Comparison of ENCODE assay signal across 9 cellular contexts in genomic region chr18:22710628-22711380, GRCh38.
DNase-seq lines count a peak whose midpoint lies in the region; ATAC-seq and TF ChIP-seq lines count a peak whose summit lies in the region.
"Had no signal": no experiment of that assay in that cellular context is flagged by ENCODE, and none has a peak within 500 bp of the region (broad histone marks: within the 10 kb centered on the region; RNA-seq: fewer than 3 reads in every experiment).

No MANE protein-coding gene starts in this region.

- H3F3A ChIP-seq in MM.1S (ENCODE audit: insufficient read depth, low read length) = no peaks in the 10 kb centered on the region

- TF ChIP-seq CTCF in IMR-90 (conservative IDR thresholded peaks at IDR 0.05; ENCODE audit: low read depth, low read length) = no peak
- no peak for TF ChIP-seq CTCF in endothelial cell (IDR thresholded peaks at IDR 0.05; ENCODE audit: unreplicated experiment)
- no peak for TF ChIP-seq CTCF in tibial nerve (IDR thresholded peaks at IDR 0.05)
- TF ChIP-seq CTCF in MM.1S (IDR thresholded peaks at IDR 0.05; ENCODE audit: low read length) = no peak

- H3K4me3 ChIP-seq in IMR-90 (ENCODE audit: insufficient read depth, low read depth, low read length) (peak overlapping the region; percentile 44), mesenchymal stem cell (ENCODE audit: insufficient read depth in 1 of 2, low read depth in 1 of 2, low read length in 2 of 2) (peak overlapping the region; percentile 30 to 74), tibial nerve (peak overlapping the region in 3 of 4 donors; percentile 9 to 40 (median 29)), MM.1S (ENCODE audit: low read length) (no peak overlapping the region)

- peak overlapping the region; percentile 89 for H3K14ac ChIP-seq in IMR-90 (replicated peaks; ENCODE audit: low read depth, low read length)
- no peak overlapping the region for H3K14ac ChIP-seq in mesenchymal stem cell (ENCODE audit: low read length in 2 of 2)

- H2BK120ac ChIP-seq in IMR-90 (ENCODE audit: low read depth, low read length) (peak overlapping the region; percentile 94), mesenchymal stem cell (ENCODE audit: low read depth, low read length) (no peak overlapping the region)

- BruUV-seq in IMR-90 (replicated peaks; lab: Mats Ljungman, UMichigan) = no TSS peak

- H2AK5ac ChIP-seq in IMR-90 (ENCODE audit: low read depth, low read length) (peak overlapping the region; percentile 83), mesenchymal stem cell (ENCODE audit: low read length, severe bottlenecking) (no peak overlapping the region)

- H3K9me1 ChIP-seq in IMR-90 (ENCODE audit: insufficient read depth, low read length) = peaks cover 3% of the 10 kb centered on the region; the same call in 1 of the 2 replicates

- no peak overlapping the region for H3K27ac Mint-ChIP-seq in endothelial cell (ENCODE audit: unreplicated experiment)
- no peak overlapping the region for H3K27ac Mint-ChIP-seq in activated T-cell treated with anti-CD3 and anti-CD28 coated beads, Interleukin-2, amount 50 U/mL, for 72 hours

- H4K91ac ChIP-seq in IMR-90 (ENCODE audit: insufficient read depth, low read depth, low read length) = peak overlapping the region; percentile 53; the same call in 1 of the 2 replicates
- no peak overlapping the region for H4K91ac ChIP-seq in mesenchymal stem cell (ENCODE audit: low read length)

- no peaks in the 10 kb centered on the region for H3K9me2 ChIP-seq in MM.1S (replicated peaks; ENCODE audit: insufficient read depth, low read length)

- TF ChIP-seq RAD21 in IMR-90 (IDR thresholded peaks at IDR 0.05; ENCODE audit: low read length) = no peak

- peak overlapping the region in 1 of 2 experiments; percentile 75 for H2BK12ac ChIP-seq in mesenchymal stem cell (ENCODE audit: low read length in 2 of 2)

- in situ Hi-C loops in IMR-90 (cut with MboI; ENCODE audit: low sequenced_read_pairs) = no loop called here

- peak; percentile 64 for DNase-seq in IMR-90
- DNase-seq in endothelial cell (ENCODE audit: low spot score) = peak; percentile 7
- DNase-seq in mesenchymal stem cell = peak; percentile 54
- DNase-seq in tibial nerve (ENCODE audit: low spot score in 2 of 2) = no peak
- DNase-seq in MM.1S = no peak
- DNase-seq in activated T-cell treated with anti-CD3 and anti-CD28 coated beads, Interleukin-2, amount 50 U/mL, for 72 hours = no peak
- DNase-seq: stimulated activated CD4-positive, alpha-beta T cell treated with anti-CD3 and anti-CD28 coated beads, Interleukin-4, amount 100 ng/mL, for 24 hours had no signal

- H4K8ac ChIP-seq in IMR-90 (ENCODE audit: low read depth in 2 of 2, low read length in 2 of 2) (peak overlapping the region; percentile 21 to 92; a peak in 3 of 4 replicates), mesenchymal stem cell (ENCODE audit: low read length) (peak overlapping the region; percentile 81)

- H3K27me3 ChIP-seq in IMR-90 (ENCODE audit: control insufficient read depth, insufficient read depth, low read length) (no peaks in the 10 kb centered on the region), mesenchymal stem cell (ENCODE audit: control insufficient read depth in 1 of 2, insufficient read depth in 1 of 2, low read length in 2 of 2) (no peaks in the 10 kb centered on the region), tibial nerve (no peaks in the 10 kb centered on the region), MM.1S (replicated peaks; ENCODE audit: insufficient read depth, low read length) (no peaks in the 10 kb centered on the region)

- peak overlapping the region; percentile 91; the same call in 2 of the 3 replicates for H2BK15ac ChIP-seq in IMR-90 (ENCODE audit: low read depth, low read length)
- peak overlapping the region; percentile 19 for H2BK15ac ChIP-seq in mesenchymal stem cell (ENCODE audit: low read depth, poor library complexity, severe bottlenecking)

- no peaks in the 10 kb centered on the region for H3K36me3 ChIP-seq in IMR-90 (ENCODE audit: control insufficient read depth, insufficient read depth, low read length)
- H3K36me3 ChIP-seq in mesenchymal stem cell (ENCODE audit: control insufficient read depth in 1 of 2, insufficient read depth in 2 of 2, low read depth in 1 of 2, low read length in 2 of 2) = no peaks in the 10 kb centered on the region
- no peaks in the 10 kb centered on the region for H3K36me3 ChIP-seq in tibial nerve
- no peaks in the 10 kb centered on the region for H3K36me3 ChIP-seq in MM.1S (replicated peaks; ENCODE audit: insufficient read depth, low read length)

- H3K4ac ChIP-seq in IMR-90 (ENCODE audit: low read depth, low read length) (peak overlapping the region; percentile 82), mesenchymal stem cell (ENCODE audit: low read depth in 1 of 2, low read length in 2 of 2) (peak overlapping the region in 1 of 2 experiments; percentile 11)

- H3K56ac ChIP-seq in IMR-90 (ENCODE audit: extremely low read depth, insufficient read depth, low read length) = peak overlapping the region; percentile 70; the same call in 1 of the 2 replicates

- H3K79me2 ChIP-seq in MM.1S (ENCODE audit: low read length) = no peaks in the 10 kb centered on the region

- H3K4me1 ChIP-seq in IMR-90 (ENCODE audit: control insufficient read depth, insufficient read depth, low read length) (peaks cover 6% of the 10 kb centered on the region), mesenchymal stem cell (ENCODE audit: control insufficient read depth, insufficient read depth, low read depth, low read length) (peaks cover 7% of the 10 kb centered on the region), tibial nerve (peaks cover 0 to 11% (median 0%) of the 10 kb centered on the region in 4 donors), MM.1S (ENCODE audit: low read length) (no peaks in the 10 kb centered on the region)

- H2BK20ac ChIP-seq in IMR-90 (ENCODE audit: low read depth, low read length) = peak overlapping the region; percentile 90

- H2AFZ ChIP-seq in IMR-90 (replicated peaks; ENCODE audit: low read length, poor library complexity) = peak overlapping the region; percentile 91
- peak overlapping the region; percentile 54 for H2AFZ ChIP-seq in mesenchymal stem cell (ENCODE audit: low read depth, low read length)
- H2AFZ ChIP-seq in MM.1S (ENCODE audit: low read length) = no peak overlapping the region

- H3K9me3 Mint-ChIP-seq in endothelial cell (ENCODE audit: unreplicated experiment) = no peaks in the 10 kb centered on the region
- no peaks in the 10 kb centered on the region for H3K9me3 Mint-ChIP-seq in activated T-cell treated with anti-CD3 and anti-CD28 coated beads, Interleukin-2, amount 50 U/mL, for 72 hours

- H3K27ac ChIP-seq in IMR-90 (ENCODE audit: insufficient read depth, low read length) = peak overlapping the region; percentile 60
- H3K27ac ChIP-seq in mesenchymal stem cell (ENCODE audit: low read length, poor library complexity, severe bottlenecking) = peak overlapping the region; percentile 95
- peak overlapping the region in 2 of 4 donors; percentile 32 to 52 for H3K27ac ChIP-seq in tibial nerve
- no peak overlapping the region for H3K27ac ChIP-seq in MM.1S (ENCODE audit: low read length)

- intact Hi-C loops in IMR-90 (cut with micrococcal nuclease) = no loop called here

- H3K27me3 Mint-ChIP-seq in endothelial cell (ENCODE audit: unreplicated experiment) = no peaks in the 10 kb centered on the region
- H3K27me3 Mint-ChIP-seq in activated T-cell treated with anti-CD3 and anti-CD28 coated beads, Interleukin-2, amount 50 U/mL, for 72 hours (ENCODE audit: low read depth) = peaks cover 4% of the 10 kb centered on the region

- POLR2A ChIA-PET in IMR-90 (lab: Charles Lee; ENCODE audit: unreplicated experiment) = interaction anchor here (0.6 kb wide), 1 partner anchor 45 kb away, joined by 4 read pairs; no protein-coding TSS in a partner anchor

- CTCF ChIA-PET in IMR-90 (lab: Yijun Ruan, JAX) = no interaction called here

- H4K5ac ChIP-seq in IMR-90 (ENCODE audit: low read depth, low read length) = peak overlapping the region; percentile 63

- H3K9ac ChIP-seq in IMR-90 (ENCODE audit: low read depth, low read length) (peak overlapping the region; percentile 52), mesenchymal stem cell (ENCODE audit: low read length) (peak overlapping the region; percentile 86), MM.1S (ENCODE audit: low read length) (no peak overlapping the region)

- peaks cover 12% of the 10 kb centered on the region for H3K4me1 Mint-ChIP-seq in endothelial cell (ENCODE audit: unreplicated experiment)
- peaks cover 5% of the 10 kb centered on the region for H3K4me1 Mint-ChIP-seq in activated T-cell treated with anti-CD3 and anti-CD28 coated beads, Interleukin-2, amount 50 U/mL, for 72 hours (ENCODE audit: low read depth)

- TF ChIP-seq POLR2A in IMR-90 (IDR thresholded peaks at IDR 0.05; ENCODE audit: low read depth, low read length) (no peak), tibial nerve (IDR thresholded peaks at IDR 0.05) (no peak), GM18505 (IDR thresholded peaks at IDR 0.05; ENCODE audit: borderline replicate concordance, extremely low read depth, insufficient read depth, insufficient read length) (no peak)

- H4K20me1 ChIP-seq in IMR-90 (ENCODE audit: insufficient read depth, low read length) = no peaks in the 10 kb centered on the region
- H4K20me1 ChIP-seq in MM.1S (ENCODE audit: insufficient read depth, low read length) = no peaks in the 10 kb centered on the region

- H3K9me3 ChIP-seq in IMR-90 (ENCODE audit: control insufficient read depth, insufficient read depth, low read length) (no peaks in the 10 kb centered on the region), mesenchymal stem cell (ENCODE audit: control insufficient read depth, low read length) (no peaks in the 10 kb centered on the region), tibial nerve (no peaks in the 10 kb centered on the region), MM.1S (replicated peaks; ENCODE audit: insufficient read depth, low read length) (no peaks in the 10 kb centered on the region)

- H3K23ac ChIP-seq in IMR-90 (ENCODE audit: low read depth, low read length) (peak overlapping the region; percentile 72; the same call in 1 of the 2 replicates), mesenchymal stem cell (ENCODE audit: low read length in 2 of 2) (no peak overlapping the region)

- peak overlapping the region; percentile 72 for H3K18ac ChIP-seq in IMR-90 (ENCODE audit: low read depth, low read length)
- peak overlapping the region; percentile 52 to 90 for H3K18ac ChIP-seq in mesenchymal stem cell (ENCODE audit: low read depth in 1 of 2, low read length in 2 of 2)

- no peaks in the 10 kb centered on the region for H3K36me3 Mint-ChIP-seq in endothelial cell (ENCODE audit: low read depth, unreplicated experiment)
- no peaks in the 10 kb centered on the region for H3K36me3 Mint-ChIP-seq in activated T-cell treated with anti-CD3 and anti-CD28 coated beads, Interleukin-2, amount 50 U/mL, for 72 hours (ENCODE audit: insufficient read depth in 2 of 2)

- 4% methylated on average over 4 of the region's 9 CpGs; no CpG with 5 or more reads in 1 of the 2 experiments for WGBS in IMR-90 (ENCODE audit: extremely low coverage in 2 of 2, insufficient read length in 1 of 2), 2 experiments
- whole genome bisulfite sequencing in mesenchymal stem cell = 18% methylated on average over 8 of the region's 9 CpGs
- WGBS in tibial nerve, 2 donors = 32 to 35% methylated on average over 9 of the region's 9 CpGs

- H3K4me2 ChIP-seq in IMR-90 (ENCODE audit: low read depth, low read length) (peak overlapping the region; percentile 84), mesenchymal stem cell (ENCODE audit: low read length, poor library complexity, severe bottlenecking) (peak overlapping the region; percentile 96), MM.1S (ENCODE audit: low read depth, low read length) (no peak overlapping the region)

- H2AK9ac ChIP-seq in IMR-90 (replicated peaks; ENCODE audit: low read depth, low read length, poor library complexity) = no peak overlapping the region

- peak overlapping the region; percentile 56 for H2BK5ac ChIP-seq in IMR-90 (ENCODE audit: low read depth, low read length, poor library complexity, severe bottlenecking)
- H2BK5ac ChIP-seq in mesenchymal stem cell (ENCODE audit: low read depth, low read length, poor library complexity, severe bottlenecking) = peak overlapping the region; percentile 48

- H3K79me1 ChIP-seq in IMR-90 (ENCODE audit: low read depth in 1 of 2, low read length in 2 of 2) (no peaks in the 10 kb centered on the region), mesenchymal stem cell (replicated peaks; ENCODE audit: low read length, poor library complexity, severe bottlenecking) (no peaks in the 10 kb centered on the region)

- ATAC-seq in IMR-90 (ENCODE audit: low read depth) = peak; percentile 90
- ATAC-seq in GM18505 (IDR thresholded peaks at IDR 0.05; ENCODE audit: unreplicated experiment) = no peak
- no peak for ATAC-seq in GM21786 (IDR thresholded peaks at IDR 0.05; ENCODE audit: unreplicated experiment)
- no peak for ATAC-seq in activated T-cell treated with anti-CD3 and anti-CD28 coated beads, Interleukin-2, amount 50 U/mL, for 72 hours (replicated peaks in 1 of 2)

- no peak for TF ChIP-seq EP300 in tibial nerve (IDR thresholded peaks at IDR 0.05)

- dilution Hi-C loops in IMR-90 (cut with HindIII; ENCODE audit: low sequenced_read_pairs, unreplicated experiment) = no loop called here

- H3K4me3 Mint-ChIP-seq in endothelial cell (ENCODE audit: unreplicated experiment) = no peak overlapping the region
- no peak overlapping the region for H3K4me3 Mint-ChIP-seq in activated T-cell treated with anti-CD3 and anti-CD28 coated beads, Interleukin-2, amount 50 U/mL, for 72 hours

Comparison
In these comparisons a context has a peak if more than half of its experiments do, and no peak if none do; other contexts are left out.
1. DNase-seq: peak in IMR-90 (single experiment), endothelial cell (single experiment) and mesenchymal stem cell (single experiment); none in tibial nerve (0 of 2), MM.1S (single experiment) and activated T-cell treated with anti-CD3 and anti-CD28 coated beads, Interleukin-2, amount 50 U/mL, for 72 hours (0 of 2).